23 cellular contexts compared by ENCODE assay signal in genomic region chr2:122328811-122329210, GRCh38.
"Had no signal": no experiment of that assay in that cellular context is flagged by ENCODE, and none has a peak within 500 bp of the region (broad histone marks: within the 10 kb centered on the region; RNA-seq: fewer than 3 reads in every experiment).

No MANE protein-coding gene starts in this region.

- ATAC-seq: heart right ventricle; left lung; naive thymus-derived CD4-positive, alpha-beta T cell; right lobe of liver; stimulated activated naive B cell treated with anti-CD40 and anti-IgM and Interleukin-4, amounts not matched to agents 10 μg/mL and 1 μg/mL and 100 μg/mL, for 72 hours had no signal

- H3K4me3 Mint-ChIP-seq: naive thymus-derived CD4-positive, alpha-beta T cell; nephron progenitor cell; stimulated activated naive B cell treated with anti-CD40 and anti-IgM and Interleukin-4, amounts not matched to agents 10 μg/mL and 1 μg/mL and 100 μg/mL, for 72 hours; stimulated activated naive CD8-positive, alpha-beta T cell treated with anti-CD3 and anti-CD28 coated beads, Interleukin-15, Interleukin-2, amounts not matched to agents 100 ng/mL and 50 ng/mL, for 24 hours had no signal

- H3K27ac Mint-ChIP-seq: naive thymus-derived CD4-positive, alpha-beta T cell; nephron progenitor cell; stimulated activated naive B cell treated with anti-CD40 and anti-IgM and Interleukin-4, amounts not matched to agents 10 μg/mL and 1 μg/mL and 100 μg/mL, for 72 hours; stimulated activated naive CD8-positive, alpha-beta T cell treated with anti-CD3 and anti-CD28 coated beads, Interleukin-15, Interleukin-2, amounts not matched to agents 100 ng/mL and 50 ng/mL, for 24 hours had no signal

- DNase-seq: cortex of kidney; foreskin melanocyte; glutamatergic neuron; heart right ventricle; hippocampal formation; left cardiac atrium; left lung; mesendoderm; midbrain; naive thymus-derived CD4-positive, alpha-beta T cell; nephron progenitor cell; nucleus accumbens; ovary; retina; right lobe of liver; small intestine; stimulated activated CD4-positive, alpha-beta T cell treated with anti-CD3 and anti-CD28 coated beads, Interleukin-15, amount 100 ng/mL, for 24 hours; stimulated activated CD4-positive, alpha-beta T cell treated with anti-CD3 and anti-CD28 coated beads, Interleukin-2, amount 100 ng/mL, for 48 hours; stimulated activated naive B cell treated with anti-CD40 and anti-IgM and Interleukin-4, amounts not matched to agents 10 μg/mL and 1 μg/mL and 100 μg/mL, for 72 hours; upper lobe of left lung had no signal

- H3K4me1 Mint-ChIP-seq: naive thymus-derived CD4-positive, alpha-beta T cell; nephron progenitor cell; stimulated activated naive B cell treated with anti-CD40 and anti-IgM and Interleukin-4, amounts not matched to agents 10 μg/mL and 1 μg/mL and 100 μg/mL, for 72 hours had no signal

- H3K9me3 Mint-ChIP-seq: nephron progenitor cell; stimulated activated naive CD8-positive, alpha-beta T cell treated with anti-CD3 and anti-CD28 coated beads, Interleukin-15, Interleukin-2, amounts not matched to agents 100 ng/mL and 50 ng/mL, for 24 hours had no signal

- H3K36me3 ChIP-seq: heart right ventricle, left lung, ovary, right lobe of liver, thoracic aorta, tibial nerve, upper lobe of left lung had no signal

- H3K4me3 ChIP-seq: heart right ventricle, left lung, ovary, right lobe of liver, thoracic aorta, tibial nerve, upper lobe of left lung had no signal

- H3K27me3 Mint-ChIP-seq: stimulated activated naive B cell treated with anti-CD40 and anti-IgM and Interleukin-4, amounts not matched to agents 10 μg/mL and 1 μg/mL and 100 μg/mL, for 72 hours; stimulated activated naive CD8-positive, alpha-beta T cell treated with anti-CD3 and anti-CD28 coated beads, Interleukin-15, Interleukin-2, amounts not matched to agents 100 ng/mL and 50 ng/mL, for 24 hours had no signal

- H3K36me3 Mint-ChIP-seq: naive thymus-derived CD4-positive, alpha-beta T cell; stimulated activated naive B cell treated with anti-CD40 and anti-IgM and Interleukin-4, amounts not matched to agents 10 μg/mL and 1 μg/mL and 100 μg/mL, for 72 hours had no signal

- H3K27ac ChIP-seq: heart right ventricle, left lung, ovary, right lobe of liver, thoracic aorta, tibial nerve, upper lobe of left lung had no signal

- H3K9me3 ChIP-seq: heart right ventricle, left lung, ovary, right lobe of liver, thoracic aorta, tibial nerve, upper lobe of left lung had no signal

- H3K27me3 ChIP-seq: left lung, ovary, right lobe of liver, tibial nerve, upper lobe of left lung had no signal

- H3K4me1 ChIP-seq: heart right ventricle, left lung, right lobe of liver, tibial nerve, upper lobe of left lung had no signal
